8 cellular contexts compared by ENCODE assay signal in genomic region chr12:98373019-98373554, GRCh38.
DNase-seq lines count a peak whose midpoint lies in the region; ATAC-seq and TF ChIP-seq lines count a peak whose summit lies in the region.

No MANE protein-coding gene starts in this region.

- H3K27me3 ChIP-seq in HAP-1 (ENCODE audit: low read depth): peaks cover 33% of the 10 kb centered on the region

- DNase-seq in D341Med (ENCODE audit: low spot score): peak; percentile 56
- peak; percentile 17 to 57 for DNase-seq in HAP-1 (ENCODE audit: low spot score in 2 of 2)
- DNase-seq in NCI-H2107 (lab: John Stamatoyannopoulos, UW): peak; percentile 18
- peak; percentile 81 for DNase-seq in inferior parietal cortex (ENCODE audit: extremely low spot score)
- DNase-seq in activated naive CD8-positive, alpha-beta T cell treated with anti-CD3 and anti-CD28 coated beads for 36 hours: no peak
- DNase-seq in stimulated activated CD4-positive, alpha-beta T cell treated with anti-CD3 and anti-CD28 coated beads, Interleukin-1b, Interleukin-23, amount 100 ng/mL, for 48 hours: no peak

- H3K27ac Mint-ChIP-seq in activated naive CD8-positive, alpha-beta T cell treated with anti-CD3 and anti-CD28 coated beads for 36 hours: no peak overlapping the region

- H3K4me3 Mint-ChIP-seq in activated naive CD8-positive, alpha-beta T cell treated with anti-CD3 and anti-CD28 coated beads for 36 hours: no peak overlapping the region

- no peak overlapping the region for H3K4me3 ChIP-seq in HAP-1

- H3K27me3 Mint-ChIP-seq in activated naive CD8-positive, alpha-beta T cell treated with anti-CD3 and anti-CD28 coated beads for 36 hours: peaks cover 44% of the 10 kb centered on the region

- no peaks in the 10 kb centered on the region for H3K9me3 Mint-ChIP-seq in activated naive CD8-positive, alpha-beta T cell treated with anti-CD3 and anti-CD28 coated beads for 36 hours

- TF ChIP-seq CTCF in VCaP (conservative IDR thresholded peaks at IDR 0.05): peak; percentile 89

- no peak for ATAC-seq in GM21717 (IDR thresholded peaks at IDR 0.05; ENCODE audit: unreplicated experiment)

- H3K36me3 ChIP-seq in HAP-1 (replicated peaks): no peaks in the 10 kb centered on the region

- peak overlapping the region; percentile 80 for H3K27ac ChIP-seq in VCaP

- H3K9me3 ChIP-seq in HAP-1: no peaks in the 10 kb centered on the region

- no peaks in the 10 kb centered on the region for H3K4me1 ChIP-seq in HAP-1

- in situ Hi-C loops in HAP-1 (cut with MboI; ENCODE audit: low sequenced_read_pairs): no loop called here

- no peaks in the 10 kb centered on the region for H3K36me3 Mint-ChIP-seq in activated naive CD8-positive, alpha-beta T cell treated with anti-CD3 and anti-CD28 coated beads for 36 hours

- H3K4me1 Mint-ChIP-seq in activated naive CD8-positive, alpha-beta T cell treated with anti-CD3 and anti-CD28 coated beads for 36 hours: peaks cover 8% of the 10 kb centered on the region

Comparison
In these comparisons a context has a peak if more than half of its experiments do, and no peak if none do; other contexts are left out.
1. DNase-seq: peak in D341Med (single experiment), HAP-1 (2 of 2), NCI-H2107 (single experiment) and inferior parietal cortex (single experiment); none in activated naive CD8-positive, alpha-beta T cell treated with anti-CD3 and anti-CD28 coated beads for 36 hours (single experiment) and stimulated activated CD4-positive, alpha-beta T cell treated with anti-CD3 and anti-CD28 coated beads, Interleukin-1b, Interleukin-23, amount 100 ng/mL, for 48 hours (single experiment).